ENCODE assay signal across 17 cellular contexts in the genomic region with DNA sequence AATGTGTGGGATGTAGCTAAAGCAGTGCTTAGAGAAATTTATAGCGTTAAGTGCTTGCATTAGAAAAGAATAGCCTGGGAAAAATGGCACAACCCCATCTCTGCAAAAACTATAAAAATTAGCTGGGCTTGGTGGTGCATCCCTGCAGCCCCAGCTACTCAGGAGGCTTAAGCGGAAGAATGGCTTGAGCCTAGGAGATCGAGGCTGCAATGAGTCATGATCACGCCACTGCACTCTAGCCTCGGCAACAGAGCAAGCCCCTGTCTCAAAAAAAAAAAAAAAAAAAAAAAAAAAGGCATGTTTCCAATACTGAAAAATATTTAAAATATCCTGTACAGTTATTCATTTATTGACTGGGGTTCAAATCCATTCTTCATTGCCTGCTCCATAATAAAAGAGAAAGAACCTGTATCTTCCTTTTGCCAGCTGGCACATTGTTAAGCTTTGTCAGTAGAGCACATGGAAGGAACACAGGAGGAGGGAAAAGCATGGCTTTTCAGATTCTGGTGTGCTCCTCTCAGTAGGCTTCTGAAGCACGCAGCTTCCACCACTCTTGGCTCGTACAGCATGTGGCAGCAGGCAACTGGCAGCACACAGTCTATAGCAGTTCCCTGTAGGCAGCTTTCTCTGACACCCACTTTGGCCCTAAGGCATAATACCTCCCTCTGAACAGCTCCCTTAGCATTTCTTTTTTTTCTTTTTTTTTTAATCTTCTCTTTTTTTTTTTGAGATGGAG.
A peak's percentile ranks its signal among the peaks of the same experiment; 100 is the strongest.
DNase-seq lines count a peak whose midpoint lies in the region; ATAC-seq and TF ChIP-seq lines count a peak whose summit lies in the region.
"Had no signal": no experiment of that assay in that cellular context is flagged by ENCODE, and none has a peak within 500 bp of the region (broad histone marks: within the 10 kb centered on the region; RNA-seq: fewer than 3 reads in every experiment).

No MANE protein-coding gene starts in this region.

- dilution Hi-C loops in mammary epithelial cell (cut with HindIII; ENCODE audit: low sequenced_read_pairs): no loop called here

- TF ChIP-seq CTCF in mammary epithelial cell (conservative IDR thresholded peaks at IDR 0.05 in 1 of 2, IDR thresholded peaks at IDR 0.05 in 1 of 2; ENCODE audit: extremely low read depth in 1 of 2, insufficient read depth in 1 of 2, low read depth in 1 of 2, low read length in 2 of 2) (no peak), nephron progenitor cell (IDR thresholded peaks at IDR 0.05) (no peak)

- no peak overlapping the region for H3K4me3 Mint-ChIP-seq in nephron progenitor cell
- H3K4me3 Mint-ChIP-seq: activated CD8-positive, alpha-beta T cell treated with anti-CD3 and anti-CD28 coated beads, Interleukin-2, amount 10 ng/mL, durations not matched to agents 7 days and 5 days; naive thymus-derived CD4-positive, alpha-beta T cell had no signal

- no peak overlapping the region for H3K27ac Mint-ChIP-seq in nephron progenitor cell
- H3K27ac Mint-ChIP-seq: activated CD8-positive, alpha-beta T cell treated with anti-CD3 and anti-CD28 coated beads, Interleukin-2, amount 10 ng/mL, durations not matched to agents 7 days and 5 days; naive thymus-derived CD4-positive, alpha-beta T cell had no signal

- no peaks in the 10 kb centered on the region for H3K79me2 ChIP-seq in mammary epithelial cell (ENCODE audit: insufficient read depth, low read length)

- H4K20me1 ChIP-seq in mammary epithelial cell (ENCODE audit: insufficient read depth, low read length): no peaks in the 10 kb centered on the region
- H4K20me1 ChIP-seq: BLaER1 treated with 17β-estradiol and CSF1 and Interleukin-3, amounts not matched to agents 10 nM and 100 nM had no signal

- no peaks in the 10 kb centered on the region for H3K36me3 Mint-ChIP-seq in nephron progenitor cell (ENCODE audit: low read depth)
- H3K36me3 Mint-ChIP-seq: naive thymus-derived CD4-positive, alpha-beta T cell had no signal

- in situ Hi-C loops in mammary epithelial cell (cut with MboI; ENCODE audit: low sequenced_read_pairs in 2 of 2): loop anchor here in 1 of 2 donors (25.0 kb wide), 1 partner anchor 141 kb away; no protein-coding TSS in a partner anchor

- H3K9me3 Mint-ChIP-seq in nephron progenitor cell: no peaks in the 10 kb centered on the region
- H3K9me3 Mint-ChIP-seq: naive thymus-derived CD4-positive, alpha-beta T cell had no signal

- no peak overlapping the region for H3K4me2 ChIP-seq in mammary epithelial cell (ENCODE audit: insufficient read depth, low read depth, low read length)
- H3K4me2 ChIP-seq: BLaER1 treated with 17β-estradiol and CSF1 and Interleukin-3, amounts not matched to agents 10 nM and 100 nM had no signal

- BruUV-seq in mammary epithelial cell (replicated peaks; lab: Mats Ljungman, UMichigan): no TSS peak

- ATAC-seq in GM18868 (IDR thresholded peaks at IDR 0.05; ENCODE audit: unreplicated experiment) (peak; percentile 37), HG02852 (IDR thresholded peaks at IDR 0.05; ENCODE audit: unreplicated experiment) (no peak)
- ATAC-seq: activated CD8-positive, alpha-beta T cell treated with anti-CD3 and anti-CD28 coated beads, Interleukin-2, amount 10 ng/mL, durations not matched to agents 7 days and 5 days; left colon; naive thymus-derived CD4-positive, alpha-beta T cell had no signal

- H3K27me3 Mint-ChIP-seq in nephron progenitor cell (ENCODE audit: low read depth, poor library complexity): no peaks in the 10 kb centered on the region

- CTCF ChIA-PET in mammary epithelial cell (lab: Charles Lee; ENCODE audit: low non-redundant PET): interaction anchor here (0.6 kb wide), 1 partner anchor 106 kb away, joined by 3 read pairs; no protein-coding TSS in a partner anchor

- no peaks in the 10 kb centered on the region for H3K36me3 ChIP-seq in mammary epithelial cell (ENCODE audit: insufficient read depth, low read length)
- H3K36me3 ChIP-seq: BLaER1 treated with 17β-estradiol and CSF1 and Interleukin-3, amounts not matched to agents 10 nM and 100 nM; brain microvascular endothelial cell had no signal

- no peaks in the 10 kb centered on the region for H3K4me1 Mint-ChIP-seq in nephron progenitor cell
- H3K4me1 Mint-ChIP-seq: naive thymus-derived CD4-positive, alpha-beta T cell had no signal

- no peak overlapping the region for H3K9ac ChIP-seq in mammary epithelial cell (ENCODE audit: insufficient read depth, low read length)
- H3K9ac ChIP-seq: BLaER1 treated with 17β-estradiol and CSF1 and Interleukin-3, amounts not matched to agents 10 nM and 100 nM had no signal

- DNase-seq in NCI-H446 (lab: John Stamatoyannopoulos, UW): peak; percentile 84 to 89
- no peak for DNase-seq in mammary epithelial cell
- peak; percentile 18 for DNase-seq in myocyte (ENCODE audit: low read depth)
- no peak for DNase-seq in nephron progenitor cell
- no peak for DNase-seq in DMS79 (lab: John Stamatoyannopoulos, UW)
- DNase-seq in stimulated activated naive CD4-positive, alpha-beta T cell (lab: John Stamatoyannopoulos, UW): no peak
- DNase-seq: activated CD8-positive, alpha-beta T cell treated with anti-CD3 and anti-CD28 coated beads, Interleukin-2, amount 10 ng/mL, durations not matched to agents 7 days and 5 days; activated effector memory CD4-positive, alpha-beta T cell treated with anti-CD3 and anti-CD28 coated beads, Interleukin-2, amount 50 U/mL, for 16 hours; brain microvascular endothelial cell; HCEC 1CT; left colon; naive thymus-derived CD4-positive, alpha-beta T cell; NCI-H1092 had no signal

- H3K27ac ChIP-seq in mammary epithelial cell (ENCODE audit: insufficient read depth, low read depth, low read length): no peak overlapping the region
- H3K27ac ChIP-seq: BLaER1 treated with 17β-estradiol and CSF1 and Interleukin-3, amounts not matched to agents 10 nM and 100 nM; brain microvascular endothelial cell; RWPE1 had no signal

- intact Hi-C loops in mammary epithelial cell (cut with micrococcal nuclease): loop anchor here (5.0 to 10.0 kb wide), 2 partner anchors 491 to 749 kb away; partner anchors contain the start of genes AP3S1 and ATG12

- no peak overlapping the region for H3K4me3 ChIP-seq in mammary epithelial cell (replicated peaks in 1 of 3; ENCODE audit: insufficient read depth in 1 of 3, low read depth in 2 of 3, low read length in 3 of 3)
- H3K4me3 ChIP-seq: BLaER1 treated with 17β-estradiol and CSF1 and Interleukin-3, amounts not matched to agents 10 nM and 100 nM had no signal

- WGBS in mammary epithelial cell (ENCODE audit: low coverage, missing lambda C conversion rate): 56% methylated on average over 7 of the region's 7 CpGs

- no peaks in the 10 kb centered on the region for H3K9me3 ChIP-seq in mammary epithelial cell (replicated peaks; ENCODE audit: insufficient read depth, low read length)
- H3K9me3 ChIP-seq: BLaER1 treated with 17β-estradiol and CSF1 and Interleukin-3, amounts not matched to agents 10 nM and 100 nM had no signal

- H2AFZ ChIP-seq in mammary epithelial cell (ENCODE audit: low read depth, low read length): peak overlapping the region; percentile 53

- H3K27me3 ChIP-seq in mammary epithelial cell (ENCODE audit: insufficient read depth, low read length): no peaks in the 10 kb centered on the region
- H3K27me3 ChIP-seq: BLaER1 treated with 17β-estradiol and CSF1 and Interleukin-3, amounts not matched to agents 10 nM and 100 nM; brain microvascular endothelial cell had no signal

- H3K4me1 ChIP-seq in mammary epithelial cell (ENCODE audit: insufficient read depth, low read length): peaks cover 3% of the 10 kb centered on the region
- H3K4me1 ChIP-seq: BLaER1 treated with 17β-estradiol and CSF1 and Interleukin-3, amounts not matched to agents 10 nM and 100 nM had no signal

Comparison
In these comparisons a context has a peak if more than half of its experiments do, and no peak if none do; other contexts are left out.
1. DNase-seq: peak in NCI-H446 (2 of 2) and myocyte (single experiment); none in mammary epithelial cell (single experiment), nephron progenitor cell (single experiment), DMS79 (single experiment) and stimulated activated naive CD4-positive, alpha-beta T cell (0 of 6).